Comparison of ENCODE assay signal across 1 cellular context in the genomic region with DNA sequence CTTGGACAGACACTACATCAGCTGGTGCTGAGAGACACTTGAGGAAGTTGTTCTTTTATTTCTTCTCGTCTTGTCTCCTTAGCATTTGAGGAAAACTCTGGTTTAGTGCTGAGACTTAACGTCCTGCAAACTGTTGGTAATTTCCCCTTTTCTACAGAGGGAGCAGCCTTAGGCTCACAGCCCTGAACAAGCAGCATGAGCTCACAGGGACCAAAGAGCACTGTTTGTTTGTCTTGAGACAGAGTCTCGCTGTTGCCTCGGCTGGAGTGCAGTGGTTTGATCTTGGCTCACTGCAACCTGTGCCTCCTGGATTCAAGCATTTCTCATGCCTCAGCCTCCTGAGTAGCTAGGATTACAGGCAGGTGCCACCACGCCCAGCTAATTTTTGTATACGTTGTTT.
TF ChIP-seq lines count a peak whose summit lies in the region.

No MANE protein-coding gene starts in this region.

TF ChIP-seq in HepG2, 621 proteins besides CTCF, POLR2A, EP300 and RAD21 (continued from another document and continues in another):
- no peak for TF ChIP-seq ZNF710 (CRISPR knock-in tag; IDR thresholded peaks at IDR 0.05; ENCODE audit: borderline replicate concordance)
- TF ChIP-seq FOXO1 (CRISPR knock-in tag; IDR thresholded peaks at IDR 0.05), result peak; percentile 51; the same call in 1 of the 2 replicates
- TF ChIP-seq, protein P1, sequence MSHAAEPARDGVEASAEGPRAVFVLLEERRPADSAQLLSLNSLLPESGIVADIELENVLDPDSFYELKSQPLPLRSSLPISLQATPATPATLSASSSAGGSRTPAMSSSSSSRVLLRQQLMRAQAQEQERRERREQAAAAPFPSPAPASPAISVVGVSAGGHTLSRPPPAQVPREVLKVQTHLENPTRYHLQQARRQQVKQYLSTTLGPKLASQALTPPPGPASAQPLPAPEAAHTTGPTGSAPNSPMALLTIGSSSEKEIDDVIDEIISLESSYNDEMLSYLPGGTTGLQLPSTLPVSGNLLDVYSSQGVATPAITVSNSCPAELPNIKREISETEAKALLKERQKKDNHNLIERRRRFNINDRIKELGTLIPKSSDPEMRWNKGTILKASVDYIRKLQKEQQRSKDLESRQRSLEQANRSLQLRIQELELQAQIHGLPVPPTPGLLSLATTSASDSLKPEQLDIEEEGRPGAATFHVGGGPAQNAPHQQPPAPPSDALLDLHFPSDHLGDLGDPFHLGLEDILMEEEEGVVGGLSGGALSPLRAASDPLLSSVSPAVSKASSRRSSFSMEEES (CRISPR knock-in tag; IDR thresholded peaks at IDR 0.05), result no peak
- no peak for TF ChIP-seq PAWR (CRISPR knock-in tag; IDR thresholded peaks at IDR 0.05; ENCODE audit: borderline replicate concordance)
- TF ChIP-seq JUN (CRISPR knock-in tag; IDR thresholded peaks at IDR 0.05), result peak; percentile 69; the same call in 1 of the 2 replicates
- TF ChIP-seq ZNF569 (CRISPR knock-in tag; IDR thresholded peaks at IDR 0.05; ENCODE audit: borderline replicate concordance), result no peak
- TF ChIP-seq DRAP1 (CRISPR knock-in tag; IDR thresholded peaks at IDR 0.05), result peak; percentile 55
- TF ChIP-seq ZNF513 (CRISPR knock-in tag; conservative IDR thresholded peaks at IDR 0.05), result no peak
- TF ChIP-seq ZNF343 (CRISPR knock-in tag; IDR thresholded peaks at IDR 0.05), result no peak
- no peak for TF ChIP-seq ZNF225 (CRISPR knock-in tag; IDR thresholded peaks at IDR 0.05)
- TF ChIP-seq SOX13 (IDR thresholded peaks at IDR 0.05), result no peak
- TF ChIP-seq SOX13 (CRISPR knock-in tag; conservative IDR thresholded peaks at IDR 0.05 in 1 of 2, IDR thresholded peaks at IDR 0.05 in 1 of 2), result peak in 1 of 2 experiments; percentile 42; a peak in 2 of 4 replicates
- no peak for TF ChIP-seq PPARG (CRISPR knock-in tag; conservative IDR thresholded peaks at IDR 0.05)
- TF ChIP-seq RXRA (CRISPR knock-in tag; IDR thresholded peaks at IDR 0.05), result peak; percentile 19; the same call in 1 of the 2 replicates
- TF ChIP-seq MTA1 (CRISPR knock-in tag; IDR thresholded peaks at IDR 0.05; ENCODE audit: borderline replicate concordance), result no peak
- no peak for TF ChIP-seq CC2D1A (CRISPR knock-in tag; IDR thresholded peaks at IDR 0.05)
- peak; percentile 45; the same call in 1 of the 2 replicates for TF ChIP-seq FOSL2 (CRISPR knock-in tag; IDR thresholded peaks at IDR 0.05)
- no peak for TF ChIP-seq ATF5 (CRISPR knock-in tag; IDR thresholded peaks at IDR 0.05; ENCODE audit: low read depth)
- peak; percentile 68 for TF ChIP-seq FOXA3 (CRISPR knock-in tag; IDR thresholded peaks at IDR 0.05)
- peak; percentile 81 for TF ChIP-seq SAP130 (CRISPR knock-in tag; IDR thresholded peaks at IDR 0.05; ENCODE audit: low read depth)
- TF ChIP-seq PCBP2 (optimal IDR thresholded peaks at IDR 0.05; ENCODE audit: low read depth, low read length, poor library complexity, severe bottlenecking), result no peak
- no peak for TF ChIP-seq ZNF430 (CRISPR knock-in tag; IDR thresholded peaks at IDR 0.05)
- TF ChIP-seq MEF2D (CRISPR knock-in tag; IDR thresholded peaks at IDR 0.05), result peak; percentile 19; the same call in 1 of the 2 replicates
- TF ChIP-seq ZNF124 (CRISPR knock-in tag; IDR thresholded peaks at IDR 0.05), result no peak
- no peak for TF ChIP-seq ZNF563 (CRISPR knock-in tag; IDR thresholded peaks at IDR 0.05)
- TF ChIP-seq, protein P2, sequence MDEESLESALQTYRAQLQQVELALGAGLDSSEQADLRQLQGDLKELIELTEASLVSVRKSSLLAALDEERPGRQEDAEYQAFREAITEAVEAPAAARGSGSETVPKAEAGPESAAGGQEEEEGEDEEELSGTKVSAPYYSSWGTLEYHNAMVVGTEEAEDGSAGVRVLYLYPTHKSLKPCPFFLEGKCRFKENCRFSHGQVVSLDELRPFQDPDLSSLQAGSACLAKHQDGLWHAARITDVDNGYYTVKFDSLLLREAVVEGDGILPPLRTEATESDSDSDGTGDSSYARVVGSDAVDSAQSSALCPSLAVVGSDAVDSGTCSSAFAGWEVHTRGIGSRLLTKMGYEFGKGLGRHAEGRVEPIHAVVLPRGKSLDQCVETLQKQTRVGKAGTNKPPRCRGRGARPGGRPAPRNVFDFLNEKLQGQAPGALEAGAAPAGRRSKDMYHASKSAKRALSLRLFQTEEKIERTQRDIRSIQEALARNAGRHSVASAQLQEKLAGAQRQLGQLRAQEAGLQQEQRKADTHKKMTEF (CRISPR knock-in tag; IDR thresholded peaks at IDR 0.05), result peak; percentile 66
- peak; percentile 24; the same call in 1 of the 2 replicates for TF ChIP-seq ZFX (CRISPR knock-in tag; IDR thresholded peaks at IDR 0.05; ENCODE audit: low read depth)
- peak; percentile 40; the same call in 1 of the 2 replicates for TF ChIP-seq HNF1B (CRISPR knock-in tag; IDR thresholded peaks at IDR 0.05)
- no peak for TF ChIP-seq ZNF431 (CRISPR knock-in tag; IDR thresholded peaks at IDR 0.05; ENCODE audit: borderline replicate concordance, low read depth)
- no peak for TF ChIP-seq E2F1 (CRISPR knock-in tag; IDR thresholded peaks at IDR 0.05)
- no peak for TF ChIP-seq FOXA1 (IDR thresholded peaks at IDR 0.05)
- peak; percentile 78 for TF ChIP-seq FOXA1 (CRISPR knock-in tag; IDR thresholded peaks at IDR 0.05)
- TF ChIP-seq ZNF460 (CRISPR knock-in tag; IDR thresholded peaks at IDR 0.05; ENCODE audit: borderline replicate concordance), result peak; percentile 72; the same call in 1 of the 2 replicates
- no peak for TF ChIP-seq ZNF564 (CRISPR knock-in tag; IDR thresholded peaks at IDR 0.05)
- no peak for TF ChIP-seq ZFP36L2 (CRISPR knock-in tag; IDR thresholded peaks at IDR 0.05)
- peak; percentile 48 for TF ChIP-seq NCOA2 (CRISPR knock-in tag; IDR thresholded peaks at IDR 0.05)
- TF ChIP-seq NPAS2 (CRISPR knock-in tag; IDR thresholded peaks at IDR 0.05; ENCODE audit: borderline replicate concordance), result no peak
- TF ChIP-seq ATF4 (CRISPR knock-in tag; IDR thresholded peaks at IDR 0.05), result no peak
- TF ChIP-seq FOXP1 (IDR thresholded peaks at IDR 0.05), result no peak
- peak; percentile 57 for TF ChIP-seq FOXP1 (CRISPR knock-in tag; IDR thresholded peaks at IDR 0.05)
- no peak for TF ChIP-seq KLF13 (CRISPR knock-in tag; IDR thresholded peaks at IDR 0.05)
- TF ChIP-seq NR2F1 (CRISPR knock-in tag; IDR thresholded peaks at IDR 0.05), result no peak
- no peak for TF ChIP-seq ZNF761 (CRISPR knock-in tag; conservative IDR thresholded peaks at IDR 0.05)
- no peak for TF ChIP-seq ZMYM2 (CRISPR knock-in tag; IDR thresholded peaks at IDR 0.05)
- no peak for TF ChIP-seq KAT8 (CRISPR knock-in tag; IDR thresholded peaks at IDR 0.05)
- TF ChIP-seq MED1 (CRISPR knock-in tag; IDR thresholded peaks at IDR 0.05), result peak; percentile 64
- peak; percentile 28 for TF ChIP-seq TEAD3 (CRISPR knock-in tag; optimal IDR thresholded peaks at IDR 0.05; ENCODE audit: borderline replicate concordance)
- TF ChIP-seq, protein P3, sequence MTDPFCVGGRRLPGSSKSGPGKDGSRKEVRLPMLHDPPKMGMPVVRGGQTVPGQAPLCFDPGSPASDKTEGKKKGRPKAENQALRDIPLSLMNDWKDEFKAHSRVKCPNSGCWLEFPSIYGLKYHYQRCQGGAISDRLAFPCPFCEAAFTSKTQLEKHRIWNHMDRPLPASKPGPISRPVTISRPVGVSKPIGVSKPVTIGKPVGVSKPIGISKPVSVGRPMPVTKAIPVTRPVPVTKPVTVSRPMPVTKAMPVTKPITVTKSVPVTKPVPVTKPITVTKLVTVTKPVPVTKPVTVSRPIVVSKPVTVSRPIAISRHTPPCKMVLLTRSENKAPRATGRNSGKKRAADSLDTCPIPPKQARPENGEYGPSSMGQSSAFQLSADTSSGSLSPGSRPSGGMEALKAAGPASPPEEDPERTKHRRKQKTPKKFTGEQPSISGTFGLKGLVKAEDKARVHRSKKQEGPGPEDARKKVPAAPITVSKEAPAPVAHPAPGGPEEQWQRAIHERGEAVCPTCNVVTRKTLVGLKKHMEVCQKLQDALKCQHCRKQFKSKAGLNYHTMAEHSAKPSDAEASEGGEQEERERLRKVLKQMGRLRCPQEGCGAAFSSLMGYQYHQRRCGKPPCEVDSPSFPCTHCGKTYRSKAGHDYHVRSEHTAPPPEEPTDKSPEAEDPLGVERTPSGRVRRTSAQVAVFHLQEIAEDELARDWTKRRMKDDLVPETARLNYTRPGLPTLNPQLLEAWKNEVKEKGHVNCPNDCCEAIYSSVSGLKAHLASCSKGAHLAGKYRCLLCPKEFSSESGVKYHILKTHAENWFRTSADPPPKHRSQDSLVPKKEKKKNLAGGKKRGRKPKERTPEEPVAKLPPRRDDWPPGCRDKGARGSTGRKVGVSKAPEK (CRISPR knock-in tag; IDR thresholded peaks at IDR 0.05; ENCODE audit: borderline replicate concordance), result no peak
- peak; percentile 67; the same call in 1 of the 2 replicates for TF ChIP-seq KMT2A (CRISPR knock-in tag; IDR thresholded peaks at IDR 0.05)
- 0 out of 2 replicates have a peak, but pooled peaks have one; percentile 53 for TF ChIP-seq MIXL1 (CRISPR knock-in tag; IDR thresholded peaks at IDR 0.05)
- TF ChIP-seq ARNTL (CRISPR knock-in tag; IDR thresholded peaks at IDR 0.05), result 0 out of 2 replicates have a peak, but pooled peaks have one; percentile 30
- no peak for TF ChIP-seq ZNF251 (CRISPR knock-in tag; IDR thresholded peaks at IDR 0.05)
- no peak for TF ChIP-seq ZNF883 (CRISPR knock-in tag; IDR thresholded peaks at IDR 0.05; ENCODE audit: not compliant biosample characterization)
